1 cellular context compared by ENCODE assay signal in the genomic region with DNA sequence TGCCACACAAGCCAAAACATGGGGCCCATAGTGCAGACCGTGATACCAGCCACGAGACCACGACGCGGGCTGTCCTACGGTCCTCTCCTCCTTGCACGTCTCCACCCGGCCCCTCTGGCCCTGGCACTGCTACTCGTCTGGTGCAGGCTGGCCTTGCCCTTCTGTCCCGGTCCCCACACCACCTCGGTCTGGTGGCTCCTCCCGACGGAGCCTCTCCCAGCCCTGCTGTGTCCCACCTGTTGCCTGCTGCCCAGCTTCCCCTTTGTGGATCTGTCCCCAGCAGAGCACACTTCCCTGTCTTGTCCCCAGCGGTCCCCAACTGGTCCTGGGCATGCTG.
TF ChIP-seq lines count a peak whose summit lies in the region.

No MANE protein-coding gene starts in this region.

TF ChIP-seq in HEK293, 187 proteins besides CTCF, POLR2A, EP300 and RAD21 (continued from another document):
- TF ChIP-seq, protein P1, sequence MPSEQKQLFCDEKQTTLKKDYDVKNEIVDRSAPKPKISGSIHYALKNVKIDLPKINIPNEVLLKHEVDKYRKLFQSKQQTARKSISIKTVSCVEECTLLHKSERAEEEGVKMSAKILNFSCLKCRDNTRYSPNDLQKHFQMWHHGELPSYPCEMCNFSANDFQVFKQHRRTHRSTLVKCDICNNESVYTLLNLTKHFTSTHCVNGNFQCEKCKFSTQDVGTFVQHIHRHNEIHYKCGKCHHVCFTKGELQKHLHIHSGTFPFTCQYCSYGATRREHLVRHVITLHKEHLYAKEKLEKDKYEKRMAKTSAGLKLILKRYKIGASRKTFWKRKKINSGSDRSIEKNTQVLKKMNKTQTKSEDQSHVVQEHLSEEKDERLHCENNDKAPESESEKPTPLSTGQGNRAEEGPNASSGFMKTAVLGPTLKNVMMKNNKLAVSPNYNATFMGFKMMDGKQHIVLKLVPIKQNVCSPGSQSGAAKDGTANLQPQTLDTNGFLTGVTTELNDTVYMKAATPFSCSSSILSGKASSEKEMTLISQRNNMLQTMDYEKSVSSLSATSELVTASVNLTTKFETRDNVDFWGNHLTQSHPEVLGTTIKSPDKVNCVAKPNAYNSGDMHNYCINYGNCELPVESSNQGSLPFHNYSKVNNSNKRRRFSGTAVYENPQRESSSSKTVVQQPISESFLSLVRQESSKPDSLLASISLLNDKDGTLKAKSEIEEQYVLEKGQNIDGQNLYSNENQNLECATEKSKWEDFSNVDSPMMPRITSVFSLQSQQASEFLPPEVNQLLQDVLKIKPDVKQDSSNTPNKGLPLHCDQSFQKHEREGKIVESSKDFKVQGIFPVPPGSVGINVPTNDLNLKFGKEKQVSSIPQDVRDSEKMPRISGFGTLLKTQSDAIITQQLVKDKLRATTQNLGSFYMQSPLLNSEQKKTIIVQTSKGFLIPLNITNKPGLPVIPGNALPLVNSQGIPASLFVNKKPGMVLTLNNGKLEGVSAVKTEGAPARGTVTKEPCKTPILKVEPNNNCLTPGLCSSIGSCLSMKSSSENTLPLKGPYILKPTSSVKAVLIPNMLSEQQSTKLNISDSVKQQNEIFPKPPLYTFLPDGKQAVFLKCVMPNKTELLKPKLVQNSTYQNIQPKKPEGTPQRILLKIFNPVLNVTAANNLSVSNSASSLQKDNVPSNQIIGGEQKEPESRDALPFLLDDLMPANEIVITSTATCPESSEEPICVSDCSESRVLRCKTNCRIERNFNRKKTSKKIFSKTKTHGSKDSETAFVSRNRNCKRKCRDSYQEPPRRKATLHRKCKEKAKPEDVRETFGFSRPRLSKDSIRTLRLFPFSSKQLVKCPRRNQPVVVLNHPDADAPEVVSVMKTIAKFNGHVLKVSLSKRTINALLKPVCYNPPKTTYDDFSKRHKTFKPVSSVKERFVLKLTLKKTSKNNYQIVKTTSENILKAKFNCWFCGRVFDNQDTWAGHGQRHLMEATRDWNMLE (tag by site-specific recombination; conservative IDR thresholded peaks at IDR 0.05; ENCODE audit: low read depth) = no peak
- TF ChIP-seq ZNF274 (IDR thresholded peaks at IDR 0.05; ENCODE audit: low read length) (no peak), ZNF274 (tag by site-specific recombination; IDR thresholded peaks at IDR 0.05; ENCODE audit: borderline replicate concordance) (no peak), ZNF560 (tag by site-specific recombination; IDR thresholded peaks at IDR 0.05; ENCODE audit: borderline replicate concordance) (no peak)
